In the genomic region with DNA sequence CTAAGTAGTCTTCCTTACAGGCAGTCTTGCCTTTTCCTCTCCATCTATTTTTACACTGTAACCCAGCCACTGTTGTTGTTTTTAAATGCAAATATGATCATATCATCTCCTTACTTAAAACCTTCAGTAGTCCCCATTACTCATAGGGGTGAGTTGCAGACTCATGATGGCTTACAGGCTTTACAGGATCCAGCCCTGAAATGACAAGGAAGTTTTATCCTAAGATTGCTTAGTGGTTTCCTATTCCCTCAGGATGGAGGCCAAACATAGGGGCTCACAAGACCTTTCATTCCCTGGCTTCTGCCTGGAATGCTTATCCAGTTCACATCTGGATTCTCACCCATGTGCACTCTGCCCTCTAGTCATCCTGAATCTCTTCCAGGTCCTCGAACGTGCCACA, we compare ENCODE assay signal across 25 cellular contexts. TPM values are rescaled to one million over a fixed set of nuclear protein-coding genes. Genes with fewer than 3 reads are reported as not detected.
DNase-seq lines count a peak whose midpoint lies in the region; ATAC-seq, FAIRE-seq and TF ChIP-seq lines count a peak whose summit lies in the region.
"Had no signal": no experiment of that assay in that cellular context is flagged by ENCODE, and none has a peak within 500 bp of the region (broad histone marks: within the 10 kb centered on the region; RNA-seq: fewer than 3 reads in every experiment).

No MANE protein-coding gene starts in this region.

- H2AFZ ChIP-seq in smooth muscle cell (ENCODE audit: low read depth), result no peak overlapping the region

- no peak for FAIRE-seq in bronchial epithelial cell (lab: Jason Lieb, UNC)
- FAIRE-seq: G401.6, GM12892, GM19239, HTR-8/SVneo had no signal

- intact Hi-C loops in natural killer cell (cut with micrococcal nuclease), result no loop called here
- intact Hi-C loops in body of pancreas (cut with DNase I), result no loop called here

- H3K79me2 ChIP-seq in smooth muscle cell (ENCODE audit: low read depth), result no peaks in the 10 kb centered on the region

- H3K36me3 Mint-ChIP-seq in natural killer cell, result no peaks in the 10 kb centered on the region
- H3K36me3 Mint-ChIP-seq: CD4-positive, alpha-beta memory T cell had no signal

- H3K9me3 ChIP-seq in smooth muscle cell (replicated peaks; ENCODE audit: low read depth), result no peaks in the 10 kb centered on the region
- no peaks in the 10 kb centered on the region for H3K9me3 ChIP-seq in body of pancreas
- H3K9me3 ChIP-seq: BLaER1, Caco-2 had no signal

- ATAC-seq in GM18873 (IDR thresholded peaks at IDR 0.05; ENCODE audit: low FRiP score, unreplicated experiment) (no peak), GM18519 (IDR thresholded peaks at IDR 0.05; ENCODE audit: low FRiP score, unreplicated experiment) (no peak), natural killer cell (no peak), body of pancreas (no peak)
- ATAC-seq: SK-N-SH treated with all-trans-retinoic acid at 6 μM for 48 hours had no signal

- H3K27me3 Mint-ChIP-seq in natural killer cell (ENCODE audit: low read depth in 2 of 2), result peaks cover 15 to 38% of the 10 kb centered on the region in 2 donors

- no peak for TF ChIP-seq POLR2A in body of pancreas (IDR thresholded peaks at IDR 0.05)

- H3K4me3 ChIP-seq in bronchial epithelial cell (ENCODE audit: low read depth, low read length) (no peak overlapping the region), foreskin fibroblast (ENCODE audit: low read depth in 1 of 2, low read length in 2 of 2) (no peak overlapping the region), smooth muscle cell (no peak overlapping the region), body of pancreas (no peak overlapping the region)
- H3K4me3 ChIP-seq: BLaER1 had no signal

- DNase-seq in HS-5 (ENCODE audit: low read depth) (peak; percentile 2), bronchial epithelial cell (ENCODE audit: low read depth) (peak; percentile 54), foreskin fibroblast (peak; percentile 10 to 46), smooth muscle cell (lab: John Stamatoyannopoulos, UW; ENCODE audit: unreplicated experiment) (no peak), natural killer cell (no peak), body of pancreas (no peak)
- DNase-seq: Caco-2; CD4-positive, alpha-beta memory T cell; DMS 273 treated with DMSO at 0.1 percent for 48 hours; DMS79 treated with DMSO at 0.1 percent for 48 hours; MV-4-11; NCI-H1105 treated with DMSO at 0.1 percent for 48 hours; NCI-H2029 treated with DMSO at 0.1 percent for 48 hours; NCI-H510A treated with DMSO at 0.1 percent for 48 hours; NCI-H748 treated with DMSO at 0.1 percent for 48 hours had no signal

- no peak overlapping the region for H3K9ac ChIP-seq in smooth muscle cell (ENCODE audit: low read depth)
- H3K9ac ChIP-seq: BLaER1, KMS-11 had no signal

- H4K20me1 ChIP-seq in smooth muscle cell (ENCODE audit: low read depth), result no peaks in the 10 kb centered on the region
- H4K20me1 ChIP-seq: BLaER1 had no signal

- H3K36me3 ChIP-seq in bronchial epithelial cell (ENCODE audit: control insufficient read depth, insufficient read depth, low read length) (no peaks in the 10 kb centered on the region), smooth muscle cell (ENCODE audit: low read depth) (no peaks in the 10 kb centered on the region), body of pancreas (replicated peaks in 1 of 2; ENCODE audit: insufficient read depth in 1 of 2, low read depth in 2 of 2) (no peaks in the 10 kb centered on the region)
- H3K36me3 ChIP-seq: BLaER1 had no signal

- peak overlapping the region; percentile 41 for H3K4me2 ChIP-seq in smooth muscle cell
- H3K4me2 ChIP-seq: BLaER1, KMS-11 had no signal

- no peak overlapping the region for H3K27ac Mint-ChIP-seq in natural killer cell
- H3K27ac Mint-ChIP-seq: CD4-positive, alpha-beta memory T cell had no signal

- no peaks in the 10 kb centered on the region for H3F3A ChIP-seq in smooth muscle cell (ENCODE audit: low read depth)

- H3K27ac ChIP-seq in smooth muscle cell (ENCODE audit: low read depth) (peak overlapping the region; percentile 21), body of pancreas (no peak overlapping the region)
- H3K27ac ChIP-seq: BLaER1, HL-60, KMS-11 had no signal

- H3K4me1 ChIP-seq in smooth muscle cell (ENCODE audit: low read depth) (no peaks in the 10 kb centered on the region), body of pancreas (no peaks in the 10 kb centered on the region)
- H3K4me1 ChIP-seq: BLaER1, Caco-2 had no signal

- TF ChIP-seq CTCF in bronchial epithelial cell (IDR thresholded peaks at IDR 0.05; ENCODE audit: insufficient read depth, low read length, severe bottlenecking) (no peak), foreskin fibroblast (IDR thresholded peaks at IDR 0.05; ENCODE audit: low read depth, low read length) (no peak), smooth muscle cell (IDR thresholded peaks at IDR 0.05; ENCODE audit: borderline replicate concordance, insufficient read depth, poor library complexity, severe bottlenecking) (no peak), natural killer cell (IDR thresholded peaks at IDR 0.05) (no peak), body of pancreas (IDR thresholded peaks at IDR 0.05) (no peak)

- no peaks in the 10 kb centered on the region for H3K9me3 Mint-ChIP-seq in natural killer cell
- H3K9me3 Mint-ChIP-seq: CD4-positive, alpha-beta memory T cell had no signal

- no peaks in the 10 kb centered on the region for H3K4me1 Mint-ChIP-seq in natural killer cell
- H3K4me1 Mint-ChIP-seq: CD4-positive, alpha-beta memory T cell had no signal

- H3K27me3 ChIP-seq in bronchial epithelial cell (ENCODE audit: control insufficient read depth, insufficient read depth, low read length) (peaks cover 2% of the 10 kb centered on the region), smooth muscle cell (ENCODE audit: low read depth) (no peaks in the 10 kb centered on the region), body of pancreas (no peaks in the 10 kb centered on the region)
- H3K27me3 ChIP-seq: BLaER1 had no signal

- WGBS in smooth muscle cell (ENCODE audit: low lambda C conversion rate), result 81% methylated on average over 2 of the region's 2 CpGs
- 59 to 62% methylated on average over 2 of the region's 2 CpGs for WGBS in body of pancreas, 2 donors

- H3K4me3 Mint-ChIP-seq in natural killer cell, result no peak overlapping the region
- H3K4me3 Mint-ChIP-seq: CD4-positive, alpha-beta memory T cell had no signal

RNA-seq across cellular contexts. Expression of a gene that starts 27.7 kb away (rescaled TPM):
- total RNA-seq in bronchial epithelial cell (0.38 and 1.1 TPM in 2 replicates), smooth muscle cell (32.5 and 71.3 TPM in 2 replicates), natural killer cell (not detected), body of pancreas (10 to 100 TPM in 1 of 2 donors, 1 to 10 TPM in 1; 1.6 to 41.5 TPM)
- 46.6 and 80.9 TPM in 2 replicates for polyA plus RNA-seq in smooth muscle cell
- total RNA-seq: CD4-positive, alpha-beta memory T cell had no signal
- polyA plus RNA-seq: CD4-positive, alpha-beta memory T cell had no signal

RNA-seq across cellular contexts. Expression of a gene that starts 46.9 kb away (rescaled TPM):
- total RNA-seq in bronchial epithelial cell (not detected in 2 replicates), smooth muscle cell (0.09 and 0.13 TPM in 2 replicates), natural killer cell (not detected), body of pancreas (under 1 TPM; 0.26 to 0.33 TPM)
- polyA plus RNA-seq in smooth muscle cell, result 1.0 TPM in 1 of 2 replicates, not detected in the other
- total RNA-seq: Caco-2; CD4-positive, alpha-beta memory T cell had no signal
- polyA plus RNA-seq: CD4-positive, alpha-beta memory T cell had no signal

Comparison
In these comparisons a context has a peak if more than half of its experiments do, and no peak if none do; other contexts are left out.
1. DNase-seq: peak in HS-5 (single experiment), bronchial epithelial cell (single experiment) and foreskin fibroblast (2 of 2); none in smooth muscle cell (single experiment), natural killer cell (single experiment) and body of pancreas (0 of 4).